ENCODE assay signal across 33 cellular contexts in the genomic region with DNA sequence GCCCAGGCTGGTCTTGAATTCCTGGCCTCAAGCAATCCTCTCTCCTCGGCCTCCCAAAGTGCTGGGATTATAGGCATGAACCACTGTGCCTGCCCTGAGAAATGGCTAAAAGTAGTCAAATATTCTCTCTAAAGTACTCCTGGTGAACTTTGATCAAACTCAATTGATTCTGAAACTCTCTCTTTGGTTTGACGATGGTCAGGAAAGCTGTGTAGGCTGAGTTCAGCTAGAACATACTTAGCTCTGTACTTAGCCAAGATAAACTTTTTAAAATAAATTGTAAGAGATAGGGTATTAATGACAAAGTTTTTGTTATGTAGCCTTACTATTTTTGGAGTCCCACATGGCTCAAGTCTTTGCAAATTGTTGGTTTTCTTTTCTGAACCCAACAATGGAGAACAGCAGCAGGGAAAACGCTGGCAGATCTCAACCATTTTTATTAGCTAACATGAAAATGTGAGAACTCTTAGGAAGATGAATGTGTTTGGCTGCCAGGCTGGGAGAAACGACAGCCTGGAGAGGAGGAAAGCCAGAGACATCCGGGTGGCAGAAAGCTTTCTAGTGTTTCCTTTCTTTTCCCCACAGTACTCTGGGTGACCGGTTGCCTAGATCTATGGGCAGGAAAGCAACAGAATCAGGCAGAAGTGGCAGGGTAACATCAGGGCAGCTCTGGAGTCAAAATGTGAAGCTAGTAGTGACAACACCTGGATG.
"Had no signal": no experiment of that assay in that cellular context is flagged by ENCODE, and none has a peak within 500 bp of the region (broad histone marks: within the 10 kb centered on the region; RNA-seq: fewer than 3 reads in every experiment).

No MANE protein-coding gene starts in this region.

- H3K4me3 Mint-ChIP-seq: activated CD4-positive, alpha-beta T cell treated with anti-CD3 and anti-CD28 coated beads, Interleukin-2, amount 10 ng/mL, durations not matched to agents 24 days and 14 days; activated CD8-positive, alpha-beta T cell treated with anti-CD3 and anti-CD28 coated beads, Interleukin-2, amount 10 ng/mL, durations not matched to agents 7 days and 5 days; activated T-cell treated with anti-CD3 and anti-CD28 coated beads, Interleukin-2, amount 50 U/mL, for 24 hours; T-helper 1 cell treated with Interleukin-12 subunit alpha and Interleukin-12 subunit beta and Interleukin-4 antibody, amounts not matched to agents 30 μg/mL and 1 μg/mL, for 36 hours; T-helper 2 cell treated with Interferon-gamma antibody and Interleukin-4, amounts not matched to agents 5 μg/mL and 100 μg/mL, for 36 hours had no signal

- H3K27me3 Mint-ChIP-seq: activated CD4-positive, alpha-beta T cell treated with anti-CD3 and anti-CD28 coated beads, Interleukin-2, amount 10 ng/mL, durations not matched to agents 24 days and 14 days; activated T-cell treated with anti-CD3 and anti-CD28 coated beads, Interleukin-2, amount 50 U/mL, for 24 hours had no signal

- H3K9me3 ChIP-seq: adrenal gland, MG63, Peyer's patch, SJSA1, SK-N-SH had no signal

- H3K27ac ChIP-seq: adrenal gland, brain microvascular endothelial cell, Peyer's patch, SJSA1 had no signal

- H3K27ac Mint-ChIP-seq: activated CD4-positive, alpha-beta T cell treated with anti-CD3 and anti-CD28 coated beads, Interleukin-2, amount 10 ng/mL, durations not matched to agents 24 days and 14 days; activated CD8-positive, alpha-beta T cell treated with anti-CD3 and anti-CD28 coated beads, Interleukin-2, amount 10 ng/mL, durations not matched to agents 7 days and 5 days; activated naive CD4-positive, alpha-beta T cell treated with anti-CD3 and anti-CD28 coated beads, Interleukin-2, amount 50 U/mL, for 72 hours; activated T-cell treated with anti-CD3 and anti-CD28 coated beads, Interleukin-2, amount 50 U/mL, for 24 hours; activated T-helper 2 cell treated with anti-CD3 and anti-CD28 coated beads, Interferon-gamma antibody, Interleukin-2, Interleukin-4, amounts not matched to agents 10 μg/mL and 5 μg/mL and 100 μg/mL, durations not matched to agents 14 hours and 24 hours and 36 hours; T-helper 1 cell treated with Interleukin-12 subunit alpha and Interleukin-12 subunit beta and Interleukin-4 antibody, amounts not matched to agents 30 μg/mL and 1 μg/mL, for 36 hours; T-helper 2 cell treated with Interferon-gamma antibody and Interleukin-4, amounts not matched to agents 5 μg/mL and 100 μg/mL, for 36 hours had no signal

- H3K36me3 Mint-ChIP-seq: activated naive CD4-positive, alpha-beta T cell treated with anti-CD3 and anti-CD28 coated beads, Interleukin-2, amount 50 U/mL, for 72 hours had no signal

- H3K4me1 Mint-ChIP-seq: activated CD4-positive, alpha-beta T cell treated with anti-CD3 and anti-CD28 coated beads, Interleukin-2, amount 10 ng/mL, durations not matched to agents 24 days and 14 days had no signal

- H3K4me3 ChIP-seq: adrenal gland, MG63, Peyer's patch, SJSA1 had no signal

- DNase-seq: activated CD4-positive, alpha-beta T cell treated with anti-CD3 and anti-CD28 coated beads, Interleukin-2, amount 10 ng/mL, durations not matched to agents 24 days and 14 days; activated CD4-positive, alpha-beta T cell treated with anti-CD3 and anti-CD28 coated beads, Interleukin-2, amount 50 U/mL, for 4 hours; activated CD8-positive, alpha-beta T cell treated with anti-CD3 and anti-CD28 coated beads, Interleukin-2, amount 10 ng/mL, durations not matched to agents 7 days and 5 days; activated gamma-delta T cell; activated naive CD4-positive, alpha-beta T cell treated with Interleukin-2 at 50 U/mL for 16 hours; activated T-cell treated with anti-CD3 and anti-CD28 coated beads, Interleukin-2, amount 50 U/mL, for 24 hours; adrenal gland; brain microvascular endothelial cell; central memory CD4-positive, alpha-beta T cell; Kasumi-1; KG1; MG63; MV-4-11; NCI-H1092; NCI-H146; NCI-H2081; NCI-H2171 treated with DMSO at 0.1 percent for 48 hours; NCI-H226; NCI-H446 treated with DMSO at 0.1 percent for 48 hours; NCI-H524; NCI-H69; NCI-H82; NK-92 treated with Interleukin-12 subunit alpha and Interleukin-12 subunit beta, amount 100 ng/mL, for 24 hours; PC-3; Peyer's patch; RPMI8226; SHP77 treated with DMSO at 0.1 percent for 48 hours; SK-N-SH had no signal

- H3K36me3 ChIP-seq: adrenal gland, brain microvascular endothelial cell, MG63, Peyer's patch, SJSA1 had no signal

- H3K9me3 Mint-ChIP-seq: activated CD4-positive, alpha-beta T cell treated with anti-CD3 and anti-CD28 coated beads, Interleukin-2, amount 10 ng/mL, durations not matched to agents 24 days and 14 days; activated naive CD4-positive, alpha-beta T cell treated with anti-CD3 and anti-CD28 coated beads, Interleukin-2, amount 50 U/mL, for 72 hours; activated T-cell treated with anti-CD3 and anti-CD28 coated beads, Interleukin-2, amount 50 U/mL, for 24 hours; activated T-helper 2 cell treated with anti-CD3 and anti-CD28 coated beads, Interferon-gamma antibody, Interleukin-2, Interleukin-4, amounts not matched to agents 10 μg/mL and 5 μg/mL and 100 μg/mL, durations not matched to agents 14 hours and 24 hours and 36 hours; T-helper 1 cell treated with Interleukin-12 subunit alpha and Interleukin-12 subunit beta and Interleukin-4 antibody, amounts not matched to agents 30 μg/mL and 1 μg/mL, for 36 hours; T-helper 2 cell treated with Interferon-gamma antibody and Interleukin-4, amounts not matched to agents 5 μg/mL and 100 μg/mL, for 36 hours had no signal

- H3K27me3 ChIP-seq: adrenal gland, brain microvascular endothelial cell, MG63, Peyer's patch, SJSA1 had no signal

- ATAC-seq: activated CD8-positive, alpha-beta T cell treated with anti-CD3 and anti-CD28 coated beads, Interleukin-2, amount 10 ng/mL, durations not matched to agents 7 days and 5 days; activated naive CD4-positive, alpha-beta T cell treated with anti-CD3 and anti-CD28 coated beads, Interleukin-2, amount 50 U/mL, for 72 hours; PC-3 had no signal

- H3K4me1 ChIP-seq: adrenal gland, Peyer's patch, SJSA1 had no signal
